In genomic region chr1:203316626-203317093, GRCh38 we compare ENCODE assay signal across 16 cellular contexts. TPM values are rescaled to one million over a fixed set of nuclear protein-coding genes. Genes with fewer than 3 reads are reported as not detected.
DNase-seq lines count a peak whose midpoint lies in the region; ATAC-seq and TF ChIP-seq lines count a peak whose summit lies in the region.
"Had no signal": no experiment of that assay in that cellular context is flagged by ENCODE, and none has a peak within 500 bp of the region (broad histone marks: within the 10 kb centered on the region; RNA-seq: fewer than 3 reads in every experiment).

No MANE protein-coding gene starts in this region.

- 37 to 38% methylated on average over 4 of the region's 4 CpGs for WGBS in heart right ventricle, 2 donors
- 12 to 47% methylated on average over 4 of the region's 4 CpGs for WGBS in sigmoid colon, 2 donors

- DNase-seq in CD8-positive, alpha-beta memory T cell = no peak
- DNase-seq in Peyer's patch = peak in 1 of 3 donors; percentile 62
- no peak for DNase-seq in heart right ventricle
- peak; percentile 54 for DNase-seq in sigmoid colon
- no peak for DNase-seq in AG08396 (ENCODE audit: low spot score)
- no peak for DNase-seq in A172 (ENCODE audit: low spot score)
- no peak for DNase-seq in AG08395 (ENCODE audit: low spot score)
- DNase-seq in NCI-H1694 (lab: John Stamatoyannopoulos, UW) = no peak
- DNase-seq: activated CD4-positive, alpha-beta T cell treated with anti-CD3 and anti-CD28 coated beads for 1 hour; DMS79; NCI-H1092 treated with DMSO at 0.1 percent for 48 hours; PC-3; stimulated activated CD4-positive, alpha-beta T cell treated with anti-CD3 and anti-CD28 coated beads, Interleukin-15, amount 100 ng/mL, for 24 hours had no signal

- no peak overlapping the region for H3K27ac ChIP-seq in CD8-positive, alpha-beta memory T cell (ENCODE audit: low read depth, low read length)
- H3K27ac ChIP-seq in Peyer's patch = peak overlapping the region; percentile 25 to 72 (median 50)
- peak overlapping the region in 6 of 10 donors; percentile 1 to 43 (median 32) for H3K27ac ChIP-seq in heart right ventricle
- peak overlapping the region; percentile 17 to 56 (median 36) for H3K27ac ChIP-seq in sigmoid colon

- H3K27me3 Mint-ChIP-seq in CD8-positive, alpha-beta memory T cell = peaks cover 0 to 1% of the 10 kb centered on the region in 2 donors

- H3K36me3 ChIP-seq in CD8-positive, alpha-beta memory T cell (ENCODE audit: insufficient read depth, low read length) = peaks cover 4% of the 10 kb centered on the region
- H3K36me3 ChIP-seq in Peyer's patch (peaks cover 0 to 4% (median 0%) of the 10 kb centered on the region in 3 donors), heart right ventricle (no peaks in the 10 kb centered on the region), sigmoid colon (no peaks in the 10 kb centered on the region)

- H3K9me3 ChIP-seq in CD8-positive, alpha-beta memory T cell (ENCODE audit: low read length) = no peaks in the 10 kb centered on the region
- no peaks in the 10 kb centered on the region for H3K9me3 ChIP-seq in Peyer's patch
- H3K9me3 ChIP-seq in heart right ventricle = no peaks in the 10 kb centered on the region
- no peaks in the 10 kb centered on the region for H3K9me3 ChIP-seq in sigmoid colon

- intact Hi-C loops in heart right ventricle (cut with DNase I) (no loop called here), sigmoid colon (cut with DNase I) (no loop called here)

- ATAC-seq in heart right ventricle = peak; percentile 23 to 59 (median 41)
- ATAC-seq: activated naive CD4-positive, alpha-beta T cell treated with anti-CD3 and anti-CD28 coated beads, Interleukin-2, amount 50 U/mL, for 72 hours; esophagus mucosa; PC-3 had no signal

- no peak for TF ChIP-seq EP300 in sigmoid colon (IDR thresholded peaks at IDR 0.05)

- H3K27me3 ChIP-seq in CD8-positive, alpha-beta memory T cell (ENCODE audit: insufficient read depth, low read length, poor library complexity, severe bottlenecking) = no peaks in the 10 kb centered on the region
- H3K27me3 ChIP-seq in Peyer's patch (no peaks in the 10 kb centered on the region), heart right ventricle (no peaks in the 10 kb centered on the region), sigmoid colon (no peaks in the 10 kb centered on the region)

- H3K36me3 Mint-ChIP-seq in CD8-positive, alpha-beta memory T cell = peaks cover 0 to 6% (median 2%) of the 10 kb centered on the region in 3 donors

- POLR2A ChIA-PET in CD8-positive, alpha-beta memory T cell (lab: Charles Lee) = interaction anchor here (1.3 to 2.8 kb wide), 2 partner anchors 10 to 11 kb away, joined by 5 to 14 read pairs; partner anchors contain the start of gene BTG2

- H3K4me1 Mint-ChIP-seq in CD8-positive, alpha-beta memory T cell = peaks cover 49 to 64% (median 60%) of the 10 kb centered on the region in 3 donors

- no peaks in the 10 kb centered on the region for H3K9me3 Mint-ChIP-seq in CD8-positive, alpha-beta memory T cell
- H3K9me3 Mint-ChIP-seq: activated naive CD4-positive, alpha-beta T cell treated with anti-CD3 and anti-CD28 coated beads, Interleukin-2, amount 50 U/mL, for 72 hours had no signal

- H3K27ac Mint-ChIP-seq in CD8-positive, alpha-beta memory T cell = peak overlapping the region in 7 of 8 donors; percentile 4 to 71 (median 19)
- H3K27ac Mint-ChIP-seq: activated naive CD4-positive, alpha-beta T cell treated with anti-CD3 and anti-CD28 coated beads, Interleukin-2, amount 50 U/mL, for 72 hours had no signal

- TF ChIP-seq CTCF in Peyer's patch (IDR thresholded peaks at IDR 0.05) = no peak
- no peak for TF ChIP-seq CTCF in heart right ventricle (IDR thresholded peaks at IDR 0.05)
- no peak for TF ChIP-seq CTCF in sigmoid colon (IDR thresholded peaks at IDR 0.05)

- TF ChIP-seq POLR2A in Peyer's patch (IDR thresholded peaks at IDR 0.05) = peak in 1 of 2 donors; percentile 44
- TF ChIP-seq POLR2A in sigmoid colon (IDR thresholded peaks at IDR 0.05) = peak in 1 of 2 donors; percentile 36

- H3K4me3 ChIP-seq in CD8-positive, alpha-beta memory T cell (ENCODE audit: low read length) = no peak overlapping the region
- H3K4me3 ChIP-seq in Peyer's patch (no peak overlapping the region), heart right ventricle (no peak overlapping the region), sigmoid colon (no peak overlapping the region)

- peaks cover 40% of the 10 kb centered on the region for H3K4me1 ChIP-seq in CD8-positive, alpha-beta memory T cell (ENCODE audit: insufficient read depth, low read length)
- H3K4me1 ChIP-seq in Peyer's patch (peaks cover 8 to 33% (median 19%) of the 10 kb centered on the region in 4 donors), heart right ventricle (peaks cover 5 to 37% (median 20%) of the 10 kb centered on the region in 9 donors), sigmoid colon (peaks cover 0 to 16% (median 8%) of the 10 kb centered on the region in 4 donors)

- H3K4me3 Mint-ChIP-seq in CD8-positive, alpha-beta memory T cell = no peak overlapping the region

- CTCF ChIA-PET in CD8-positive, alpha-beta memory T cell (lab: Charles Lee) = interaction anchor here (0.9 to 2.1 kb wide), 6 partner anchors 9 to 49 kb away, joined by 3 to 13 read pairs (median 5); no protein-coding TSS in a partner anchor

RNA-seq across cellular contexts. Expression of gene BTG2, which starts 11.3 kb away (rescaled TPM):
- total RNA-seq in CD8-positive, alpha-beta memory T cell = 100 to 1,000 TPM in 1 of 2 experiments, 10 to 100 TPM in 1; 97.8 to 102 TPM
- 138 TPM for polyA plus RNA-seq in CD8-positive, alpha-beta memory T cell
- total RNA-seq in Peyer's patch (100 to 1,000 TPM in 1 of 4 donors, 10 to 100 TPM in 3; 45.0 to 129 (median 58.8) TPM), heart right ventricle (100 to 1,000 TPM in 3 of 10 donors, 10 to 100 TPM in 7; 26.4 to 349 (median 58.9) TPM), sigmoid colon (100 to 1,000 TPM in 3 of 4 donors, 10 to 100 TPM in 1; 66.0 to 397 (median 180) TPM)
- polyA plus RNA-seq in heart right ventricle (10 to 100 TPM; 28.3 to 49.6 TPM), sigmoid colon (10 to 100 TPM; 37.2 to 81.0 (median 63.7) TPM)
- total RNA-seq in A172 (2014; rRNA removed; shearing (Covaris generic)) = 11.3 and 13.2 TPM in 2 replicates

RNA-seq across cellular contexts. Expression of gene FMOD, which starts 34.3 kb away (rescaled TPM):
- 1 to 10 TPM in 1 of 2 experiments, under 1 TPM in 1; 0.51 to 1.2 TPM for total RNA-seq in CD8-positive, alpha-beta memory T cell
- polyA plus RNA-seq in CD8-positive, alpha-beta memory T cell = not detected
- total RNA-seq in Peyer's patch (10 to 100 TPM; 10.5 to 33.8 (median 12.2) TPM), heart right ventricle (10 to 100 TPM in 5 of 10 donors, 1 to 10 TPM in 5; 7.0 to 20.5 (median 10.7) TPM), sigmoid colon (10 to 100 TPM; 32.9 to 64.5 (median 40.4) TPM)
- polyA plus RNA-seq in heart right ventricle (10 to 100 TPM in 1 of 2 donors, 1 to 10 TPM in 1; 4.5 to 11.2 TPM), sigmoid colon (10 to 100 TPM in 2 of 3 donors, 1 to 10 TPM in 1; 9.5 to 30.6 (median 17.5) TPM)
- not detected in 2 replicates for total RNA-seq in A172 (2014; rRNA removed; shearing (Covaris generic))
- total RNA-seq: mononuclear cell, PC-3 had no signal
